14 cellular contexts compared by ENCODE assay signal in genomic region chr11:132205496-132205895, GRCh38.
DNase-seq lines count a peak whose midpoint lies in the region; ATAC-seq lines count a peak whose summit lies in the region.
"Had no signal": no experiment of that assay in that cellular context is flagged by ENCODE, and none has a peak within 500 bp of the region (broad histone marks: within the 10 kb centered on the region; RNA-seq: fewer than 3 reads in every experiment).

No MANE protein-coding gene starts in this region.

- no peak for ATAC-seq in HG03442 (IDR thresholded peaks at IDR 0.05; ENCODE audit: unreplicated experiment)
- ATAC-seq in GM18868 (IDR thresholded peaks at IDR 0.05; ENCODE audit: unreplicated experiment) = no peak

- DNase-seq in SW480 (ENCODE audit: low spot score) = peak; percentile 1
- peak; percentile 71 for DNase-seq in astrocyte of the hippocampus (ENCODE audit: low read depth, low spot score)
- peak; percentile 5 for DNase-seq in myocyte (ENCODE audit: low read depth)
- DNase-seq in superior temporal gyrus (ENCODE audit: extremely low spot score) = no peak
- DNase-seq: Calu3; CD4-positive, alpha-beta memory T cell; COR-L47; DMS53; GF-D8; GM23248; H7; HCEC 1CT had no signal
